In the genomic region with DNA sequence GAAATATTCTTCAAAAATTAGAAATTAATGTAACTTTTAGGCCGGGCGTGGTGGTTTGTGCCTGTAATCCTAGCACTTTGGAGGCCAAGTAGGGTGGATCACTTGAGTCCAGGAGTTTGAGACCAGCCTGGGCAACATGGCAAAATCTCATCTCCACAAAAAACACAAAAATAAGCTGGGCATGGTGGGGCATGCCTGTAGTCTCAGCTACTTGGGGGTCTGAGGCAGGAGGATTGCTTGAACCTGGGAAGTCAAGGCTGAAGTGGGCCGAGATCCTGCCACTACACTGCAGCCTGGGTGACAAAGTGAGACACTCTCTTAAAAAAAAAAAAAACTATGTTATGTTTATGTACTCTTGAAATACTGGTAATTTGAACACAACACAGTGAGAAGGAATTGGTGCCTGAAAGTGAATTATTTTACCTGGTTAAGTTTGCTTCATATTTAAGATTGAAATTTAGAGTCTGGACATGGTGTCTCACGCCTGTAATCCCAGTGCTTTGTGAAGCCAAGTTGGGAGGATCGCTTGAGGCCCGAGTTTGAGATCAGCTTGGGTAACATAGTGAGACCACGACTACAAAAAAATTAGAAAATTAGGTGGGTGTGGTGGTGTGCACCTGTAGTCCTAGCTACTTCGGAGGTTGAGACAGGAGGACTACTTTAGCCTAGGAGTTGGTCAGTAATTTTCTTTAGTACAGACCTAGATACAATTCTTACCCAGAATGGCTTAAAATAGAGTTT, we compare ENCODE assay signal across 20 cellular contexts. TPM values are rescaled to one million over a fixed set of nuclear protein-coding genes. Genes with fewer than 3 reads are reported as not detected.
DNase-seq lines count a peak whose midpoint lies in the region; ATAC-seq, FAIRE-seq and TF ChIP-seq lines count a peak whose summit lies in the region.
"Had no signal": no experiment of that assay in that cellular context is flagged by ENCODE, and none has a peak within 500 bp of the region (broad histone marks: within the 10 kb centered on the region; RNA-seq: fewer than 3 reads in every experiment).

No MANE protein-coding gene starts in this region.

- H3K9me3 Mint-ChIP-seq in activated naive CD8-positive, alpha-beta T cell (ENCODE audit: low read depth) = no peaks in the 10 kb centered on the region
- H3K9me3 Mint-ChIP-seq in activated naive CD8-positive, alpha-beta T cell treated with anti-CD3 and anti-CD28 coated beads, Interleukin-2, amount 50 U/mL, for 24 hours = no peaks in the 10 kb centered on the region
- H3K9me3 Mint-ChIP-seq in astrocyte (ENCODE audit: unreplicated experiment) (no peaks in the 10 kb centered on the region), immature natural killer cell (no peaks in the 10 kb centered on the region)
- H3K9me3 Mint-ChIP-seq: activated naive CD4-positive, alpha-beta T cell treated with anti-CD3 and anti-CD28 coated beads, Interleukin-2, amount 10 ng/mL, durations not matched to agents 7 days and 5 days; H9 had no signal

- DNase-seq in activated naive CD8-positive, alpha-beta T cell treated with anti-CD3 and anti-CD28 coated beads, Interleukin-2, amount 50 U/mL, for 24 hours = no peak
- DNase-seq in astrocyte (ENCODE audit: low read depth) = no peak
- DNase-seq in immature natural killer cell = no peak
- DNase-seq in gastrocnemius medialis = no peak
- DNase-seq in HAP-1 (ENCODE audit: low spot score in 2 of 2) = no peak
- DNase-seq: activated CD4-positive, alpha-beta T cell treated with anti-CD3 and anti-CD28 coated beads for 4 hours; activated naive CD4-positive, alpha-beta T cell treated with anti-CD3 and anti-CD28 coated beads, Interleukin-2, amount 10 ng/mL, durations not matched to agents 7 days and 5 days; activated T-cell treated with anti-CD3 and anti-CD28 coated beads, Interleukin-2, amount 50 U/mL, for 48 hours; AML-193; GDM1; H9; NCI-H1048; NCI-H187; NCI-H526; T-helper 2 cell had no signal

- H4K20me1 ChIP-seq in astrocyte (ENCODE audit: insufficient read depth, low read length) = peaks cover 47% of the 10 kb centered on the region

- in situ Hi-C loops in gastrocnemius medialis (cut with MboI; ENCODE audit: low sequenced_read_pairs in 4 of 4) = loop anchor here in 1 of 4 donors (10.0 kb wide), 1 partner anchor 53 kb away; no protein-coding TSS in a partner anchor
- in situ Hi-C loops in HAP-1 (cut with MboI; ENCODE audit: low sequenced_read_pairs) = loop anchor here (10.0 kb wide), 1 partner anchor 253 kb away; no protein-coding TSS in a partner anchor

- H3K4me1 ChIP-seq in astrocyte (ENCODE audit: insufficient read depth, low read length) (peaks cover 3% of the 10 kb centered on the region), gastrocnemius medialis (peaks cover 7 to 11% of the 10 kb centered on the region in 2 donors), HAP-1 (no peaks in the 10 kb centered on the region; the same call in 1 of the 2 replicates)

- H3K27ac ChIP-seq in astrocyte (ENCODE audit: low read depth, low read length) (no peak overlapping the region), gastrocnemius medialis (peak overlapping the region; percentile 0 to 35 (median 22))
- H3K27ac ChIP-seq: HL-60, suprapubic skin had no signal

- peaks cover 38% of the 10 kb centered on the region for H3K4me1 Mint-ChIP-seq in activated naive CD8-positive, alpha-beta T cell (ENCODE audit: low read depth)
- peaks cover 29% of the 10 kb centered on the region for H3K4me1 Mint-ChIP-seq in activated naive CD8-positive, alpha-beta T cell treated with anti-CD3 and anti-CD28 coated beads, Interleukin-2, amount 50 U/mL, for 24 hours
- peaks cover 5% of the 10 kb centered on the region for H3K4me1 Mint-ChIP-seq in astrocyte (ENCODE audit: low read depth, unreplicated experiment)
- H3K4me1 Mint-ChIP-seq in immature natural killer cell = peaks cover 28 to 51% of the 10 kb centered on the region in 2 donors
- H3K4me1 Mint-ChIP-seq: H9 had no signal

- peak overlapping the region; percentile 16 for H3K27ac Mint-ChIP-seq in activated naive CD8-positive, alpha-beta T cell
- H3K27ac Mint-ChIP-seq in activated naive CD8-positive, alpha-beta T cell treated with anti-CD3 and anti-CD28 coated beads, Interleukin-2, amount 50 U/mL, for 24 hours = no peak overlapping the region
- H3K27ac Mint-ChIP-seq in astrocyte (ENCODE audit: unreplicated experiment) (peak overlapping the region; percentile 83), immature natural killer cell (peak overlapping the region; percentile 19 to 79 (median 69))

- no peak overlapping the region for H2AFZ ChIP-seq in astrocyte (ENCODE audit: low read depth, low read length)

- TF ChIP-seq CTCF in astrocyte (IDR thresholded peaks at IDR 0.05; ENCODE audit: insufficient read depth, low read depth, low read length) (no peak), gastrocnemius medialis (IDR thresholded peaks at IDR 0.05 in 4 of 5, conservative IDR thresholded peaks at IDR 0.05 in 1 of 5) (no peak)

- H3K79me2 ChIP-seq in astrocyte (ENCODE audit: insufficient read depth, low read length) = peaks cover 30% of the 10 kb centered on the region

- no peaks in the 10 kb centered on the region for H3K9me3 ChIP-seq in astrocyte (ENCODE audit: insufficient read depth, low read depth, low read length)
- no peaks in the 10 kb centered on the region for H3K9me3 ChIP-seq in gastrocnemius medialis
- no peaks in the 10 kb centered on the region for H3K9me3 ChIP-seq in HAP-1
- H3K9me3 ChIP-seq: suprapubic skin had no signal

- no peak overlapping the region for H3K4me2 ChIP-seq in astrocyte (ENCODE audit: low read length)

- FAIRE-seq in astrocyte (lab: Jason Lieb, UNC) = no peak

- ATAC-seq in activated naive CD8-positive, alpha-beta T cell treated with anti-CD3 and anti-CD28 coated beads, Interleukin-2, amount 50 U/mL, for 24 hours = no peak
- no peak for ATAC-seq in gastrocnemius medialis
- ATAC-seq in GM21526 (IDR thresholded peaks at IDR 0.05; ENCODE audit: low FRiP score, unreplicated experiment) = no peak
- no peak for ATAC-seq in GM21529 (IDR thresholded peaks at IDR 0.05; ENCODE audit: unreplicated experiment)

- H3K4me3 Mint-ChIP-seq in activated naive CD8-positive, alpha-beta T cell = no peak overlapping the region
- H3K4me3 Mint-ChIP-seq in activated naive CD8-positive, alpha-beta T cell treated with anti-CD3 and anti-CD28 coated beads, Interleukin-2, amount 50 U/mL, for 24 hours = no peak overlapping the region
- H3K4me3 Mint-ChIP-seq in astrocyte (ENCODE audit: unreplicated experiment) (no peak overlapping the region), immature natural killer cell (no peak overlapping the region)
- H3K4me3 Mint-ChIP-seq: activated naive CD4-positive, alpha-beta T cell treated with anti-CD3 and anti-CD28 coated beads, Interleukin-2, amount 10 ng/mL, durations not matched to agents 7 days and 5 days; H9 had no signal

- H3K4me3 ChIP-seq in astrocyte (ENCODE audit: insufficient read depth, low read depth, low read length) (no peak overlapping the region), gastrocnemius medialis (no peak overlapping the region), HAP-1 (no peak overlapping the region)
- H3K4me3 ChIP-seq: suprapubic skin had no signal

- TF ChIP-seq POLR2A in gastrocnemius medialis (IDR thresholded peaks at IDR 0.05) = no peak

- H3K36me3 ChIP-seq in astrocyte (ENCODE audit: insufficient read depth, low read length) = peaks cover 51% of the 10 kb centered on the region
- peaks cover 0 to 41% of the 10 kb centered on the region in 2 donors for H3K36me3 ChIP-seq in gastrocnemius medialis
- H3K36me3 ChIP-seq in HAP-1 (replicated peaks) = peaks cover 60% of the 10 kb centered on the region

- peaks cover 15% of the 10 kb centered on the region for H3K36me3 Mint-ChIP-seq in activated naive CD8-positive, alpha-beta T cell
- H3K36me3 Mint-ChIP-seq in activated naive CD8-positive, alpha-beta T cell treated with anti-CD3 and anti-CD28 coated beads, Interleukin-2, amount 50 U/mL, for 24 hours (ENCODE audit: low read depth) = peaks cover 43% of the 10 kb centered on the region
- H3K36me3 Mint-ChIP-seq in astrocyte (ENCODE audit: low read depth, unreplicated experiment) (peaks cover 15% of the 10 kb centered on the region), immature natural killer cell (peaks cover 19 to 43% (median 24%) of the 10 kb centered on the region in 3 donors)

- H3K27me3 ChIP-seq in astrocyte (ENCODE audit: insufficient read depth, low read length) (no peaks in the 10 kb centered on the region), gastrocnemius medialis (no peaks in the 10 kb centered on the region), HAP-1 (ENCODE audit: low read depth) (no peaks in the 10 kb centered on the region)
- H3K27me3 ChIP-seq: suprapubic skin had no signal

- no peak overlapping the region for H3K9ac ChIP-seq in astrocyte (ENCODE audit: low read length)

- intact Hi-C loops in gastrocnemius medialis (cut with DNase I; ENCODE audit: low total_unique reads) = no loop called here

- no peaks in the 10 kb centered on the region for H3K27me3 Mint-ChIP-seq in activated naive CD8-positive, alpha-beta T cell
- H3K27me3 Mint-ChIP-seq in activated naive CD8-positive, alpha-beta T cell treated with anti-CD3 and anti-CD28 coated beads, Interleukin-2, amount 50 U/mL, for 24 hours = no peaks in the 10 kb centered on the region
- H3K27me3 Mint-ChIP-seq in astrocyte (ENCODE audit: low read depth, unreplicated experiment) = no peaks in the 10 kb centered on the region
- H3K27me3 Mint-ChIP-seq in immature natural killer cell (ENCODE audit: low read depth in 3 of 3) = peaks cover 0 to 5% (median 0%) of the 10 kb centered on the region in 3 donors
- H3K27me3 Mint-ChIP-seq: activated naive CD4-positive, alpha-beta T cell treated with anti-CD3 and anti-CD28 coated beads, Interleukin-2, amount 10 ng/mL, durations not matched to agents 7 days and 5 days had no signal

RNA-seq across cellular contexts. Expression of a gene that starts 15.0 kb away (rescaled TPM):
- total RNA-seq in astrocyte (73.1 and 94.7 TPM in 2 replicates), gastrocnemius medialis (100 to 1,000 TPM in 1 of 4 donors, 10 to 100 TPM in 3; 64.1 to 116 (median 87.7) TPM)
- polyA plus RNA-seq in immature natural killer cell = 10 to 100 TPM; 39.1 to 51.5 (median 50.3) TPM
